ENCODE assay signal across 13 cellular contexts in genomic region chr2:217398860-217399259, GRCh38.
A peak's percentile ranks its signal among the peaks of the same experiment; 100 is the strongest.
DNase-seq lines count a peak whose midpoint lies in the region; ATAC-seq and TF ChIP-seq lines count a peak whose summit lies in the region.
"Had no signal": no experiment of that assay in that cellular context is flagged by ENCODE, and none has a peak within 500 bp of the region (broad histone marks: within the 10 kb centered on the region; RNA-seq: fewer than 3 reads in every experiment).

No MANE protein-coding gene starts in this region.

- H3K4me3 ChIP-seq in thymus (ENCODE audit: low read length): no peak overlapping the region
- no peak overlapping the region for H3K4me3 ChIP-seq in foreskin fibroblast (ENCODE audit: low read depth in 1 of 2, low read length in 2 of 2)

- POLR2A ChIA-PET in T-cell (lab: Charles Lee): no interaction called here

- H3K36me3 Mint-ChIP-seq in activated naive CD4-positive, alpha-beta T cell treated with anti-CD3 and anti-CD28 coated beads, Interleukin-2, amount 50 U/mL, for 24 hours: no peaks in the 10 kb centered on the region
- no peaks in the 10 kb centered on the region for H3K36me3 Mint-ChIP-seq in T-cell
- no peaks in the 10 kb centered on the region for H3K36me3 Mint-ChIP-seq in immature natural killer cell

- no peaks in the 10 kb centered on the region for H3K27me3 ChIP-seq in thymus (ENCODE audit: control insufficient read depth, insufficient read depth)

- ATAC-seq in T-cell (replicated peaks in 1 of 4): peak; percentile 30 to 42 (median 37)
- ATAC-seq: esophagus mucosa had no signal

- peak overlapping the region; percentile 41 for H3K4me3 Mint-ChIP-seq in activated naive CD4-positive, alpha-beta T cell treated with anti-CD3 and anti-CD28 coated beads, Interleukin-2, amount 50 U/mL, for 24 hours
- H3K4me3 Mint-ChIP-seq in T-cell (peak overlapping the region; percentile 29 to 62 (median 39)), immature natural killer cell (peak overlapping the region in 4 of 5 donors; percentile 46 to 61 (median 53))
- H3K4me3 Mint-ChIP-seq: activated T-helper 1 cell treated with anti-CD3 and anti-CD28 coated beads, Interleukin-12 subunit alpha, Interleukin-12 subunit beta, Interleukin-2, Interleukin-4 antibody, amounts not matched to agents 30 ng/mL and 10 ng/mL and 1 ng/mL, durations not matched to agents 14 hours and 24 hours and 36 hours had no signal

- TF ChIP-seq CTCF in foreskin fibroblast (IDR thresholded peaks at IDR 0.05; ENCODE audit: low read depth, low read length): no peak

- H3K4me1 Mint-ChIP-seq in activated naive CD4-positive, alpha-beta T cell treated with anti-CD3 and anti-CD28 coated beads, Interleukin-2, amount 50 U/mL, for 24 hours: peaks cover 20% of the 10 kb centered on the region
- H3K4me1 Mint-ChIP-seq in T-cell (peaks cover 15 to 19% (median 19%) of the 10 kb centered on the region in 3 donors), immature natural killer cell (peaks cover 11 to 12% of the 10 kb centered on the region in 2 donors)

- H3K9me3 ChIP-seq in thymus (ENCODE audit: control insufficient read depth): no peaks in the 10 kb centered on the region

- no peaks in the 10 kb centered on the region for H3K27me3 Mint-ChIP-seq in activated naive CD4-positive, alpha-beta T cell treated with anti-CD3 and anti-CD28 coated beads, Interleukin-2, amount 50 U/mL, for 24 hours
- H3K27me3 Mint-ChIP-seq in T-cell (no peaks in the 10 kb centered on the region), immature natural killer cell (ENCODE audit: low read depth in 3 of 3) (peaks cover 0 to 4% (median 2%) of the 10 kb centered on the region in 3 donors)

- H3K4me1 ChIP-seq in thymus (ENCODE audit: control insufficient read depth, insufficient read depth, low read length): no peaks in the 10 kb centered on the region

- CTCF ChIA-PET in T-cell (lab: Charles Lee): no interaction called here

- no peak for DNase-seq in activated naive CD4-positive, alpha-beta T cell treated with Interleukin-2 at 50 U/mL for 16 hours
- DNase-seq in T-cell (peak in 8 of 34 experiments; percentile 0 to 15 (median 3)), immature natural killer cell (no peak), HK-2 (ENCODE audit: unreplicated experiment) (no peak), NCI-H1694 treated with DMSO at 0.1 percent for 48 hours (lab: John Stamatoyannopoulos, UW) (no peak), foreskin fibroblast (no peak)
- DNase-seq: caudate nucleus, NCI-H524 had no signal

- no peaks in the 10 kb centered on the region for H3K36me3 ChIP-seq in thymus (ENCODE audit: control insufficient read depth, insufficient read depth)

- no peaks in the 10 kb centered on the region for H3K9me3 Mint-ChIP-seq in activated naive CD4-positive, alpha-beta T cell treated with anti-CD3 and anti-CD28 coated beads, Interleukin-2, amount 50 U/mL, for 24 hours
- no peaks in the 10 kb centered on the region for H3K9me3 Mint-ChIP-seq in T-cell
- no peaks in the 10 kb centered on the region for H3K9me3 Mint-ChIP-seq in immature natural killer cell
- H3K9me3 Mint-ChIP-seq: activated T-helper 1 cell treated with anti-CD3 and anti-CD28 coated beads, Interleukin-12 subunit alpha, Interleukin-12 subunit beta, Interleukin-2, Interleukin-4 antibody, amounts not matched to agents 30 ng/mL and 10 ng/mL and 1 ng/mL, durations not matched to agents 14 hours and 24 hours and 36 hours had no signal

- peak overlapping the region; percentile 36 for H3K27ac ChIP-seq in thymus (ENCODE audit: low read depth)
- H3K27ac ChIP-seq: VCaP had no signal

- H3K27ac Mint-ChIP-seq in activated naive CD4-positive, alpha-beta T cell treated with anti-CD3 and anti-CD28 coated beads, Interleukin-2, amount 50 U/mL, for 24 hours: no peak overlapping the region
- H3K27ac Mint-ChIP-seq in T-cell: peak overlapping the region; percentile 62 to 71
- peak overlapping the region in 2 of 6 donors; percentile 63 to 87 for H3K27ac Mint-ChIP-seq in immature natural killer cell
- H3K27ac Mint-ChIP-seq: activated T-helper 1 cell treated with anti-CD3 and anti-CD28 coated beads, Interleukin-12 subunit alpha, Interleukin-12 subunit beta, Interleukin-2, Interleukin-4 antibody, amounts not matched to agents 30 ng/mL and 10 ng/mL and 1 ng/mL, durations not matched to agents 14 hours and 24 hours and 36 hours had no signal

- WGBS in thymus: 53% methylated on average over 9 of the region's 9 CpGs
